In genomic region chr6:157020398-157021266, GRCh38 we compare ENCODE assay signal across 8 cellular contexts.
DNase-seq lines count a peak whose midpoint lies in the region; ATAC-seq and TF ChIP-seq lines count a peak whose summit lies in the region.

No MANE protein-coding gene starts in this region.

- WGBS in ovary, 3 donors: 2 to 3% (median 3%) methylated on average over 32 to 38 of the region's 38 CpGs

- peaks cover 63% of the 10 kb centered on the region for H3K79me2 ChIP-seq in OCI-LY1 (ENCODE audit: insufficient read depth, low read length)

- DNase-seq in COLO829 (ENCODE audit: low spot score) (peak; percentile 53), glomerular visceral epithelial cell (ENCODE audit: extremely low spot score) (peak; percentile 70), ovary (no peak), vagina (ENCODE audit: extremely low spot score in 2 of 2) (peak in 1 of 2 donors; percentile 91)
- peak; percentile 39 for DNase-seq in activated gamma-delta T cell treated with anti-CD3 and anti-CD28 coated beads, Interleukin-2, amount 50 U/mL, for 16 hours (ENCODE audit: low read depth)

- intact Hi-C loops in ovary (cut with DNase I): loop anchor here in 3 of 4 donors (2.0 to 10.0 kb wide), 4 partner anchors 242 to 456 kb away; partner anchors contain the start of gene ARID1B (in 1 of the 3)
- intact Hi-C loops in vagina (cut with DNase I): loop anchor here (2.0 kb wide), 1 partner anchor 242 kb away; no protein-coding TSS in a partner anchor

- 0 out of 2 replicates have a peak, but pooled peaks cover 2% of the 10 kb centered on the region for H3F3A ChIP-seq in OCI-LY1 (ENCODE audit: insufficient read depth, low read length)

- H3K27me3 ChIP-seq in OCI-LY1 (ENCODE audit: insufficient read depth, low read length) (no peaks in the 10 kb centered on the region), ovary (no peaks in the 10 kb centered on the region), vagina (no peaks in the 10 kb centered on the region)

- ATAC-seq in GM19372 (IDR thresholded peaks at IDR 0.05; ENCODE audit: low read depth, unreplicated experiment) (peak; percentile 41), HG03457 (IDR thresholded peaks at IDR 0.05; ENCODE audit: unreplicated experiment) (peak; percentile 31)

- H3K36me3 ChIP-seq in OCI-LY1 (ENCODE audit: insufficient read depth, low read length): no peaks in the 10 kb centered on the region
- H3K36me3 ChIP-seq in ovary: no peaks in the 10 kb centered on the region
- H3K36me3 ChIP-seq in vagina: no peaks in the 10 kb centered on the region

- TF ChIP-seq POLR2A in ovary (IDR thresholded peaks at IDR 0.05) (no peak), vagina (IDR thresholded peaks at IDR 0.05) (no peak)

- no peaks in the 10 kb centered on the region for H3K9me2 ChIP-seq in OCI-LY1 (ENCODE audit: low read depth, low read length)

- peak overlapping the region; percentile 93 for H3K4me2 ChIP-seq in OCI-LY1 (ENCODE audit: low read length)

- H3K9ac ChIP-seq in OCI-LY1 (ENCODE audit: low read length): peak overlapping the region; percentile 98

- H3K4me3 ChIP-seq in OCI-LY1 (ENCODE audit: low read depth, low read length, poor library complexity, severe bottlenecking) (peak overlapping the region; percentile 89), ovary (peak overlapping the region; percentile 88), vagina (peak overlapping the region; percentile 78 to 90)

- TF ChIP-seq EP300 in ovary (IDR thresholded peaks at IDR 0.05): no peak

- TF ChIP-seq CTCF in OCI-LY1 (IDR thresholded peaks at IDR 0.05; ENCODE audit: low read length) (no peak), ovary (IDR thresholded peaks at IDR 0.05) (no peak), vagina (IDR thresholded peaks at IDR 0.05) (no peak)

- H4K20me1 ChIP-seq in OCI-LY1 (ENCODE audit: insufficient read depth, low read length): no peaks in the 10 kb centered on the region

- no peak overlapping the region for H2AFZ ChIP-seq in OCI-LY1 (ENCODE audit: low read length)

- no peaks in the 10 kb centered on the region for H3K9me3 ChIP-seq in OCI-LY1 (ENCODE audit: low read length)
- H3K9me3 ChIP-seq in ovary: no peaks in the 10 kb centered on the region
- H3K9me3 ChIP-seq in vagina: no peaks in the 10 kb centered on the region

- H3K4me1 ChIP-seq in OCI-LY1 (ENCODE audit: insufficient read depth, low read length, severe bottlenecking) (peaks cover 69% of the 10 kb centered on the region), ovary (ENCODE audit: insufficient read depth) (peaks cover 10% of the 10 kb centered on the region), vagina (peaks cover 54% of the 10 kb centered on the region)

- peak overlapping the region; percentile 99 for H3K27ac ChIP-seq in OCI-LY1 (ENCODE audit: low read depth, low read length, poor library complexity, severe bottlenecking)
- peak overlapping the region; percentile 98 to 99 for H3K27ac ChIP-seq in ovary
- H3K27ac ChIP-seq in vagina: peak overlapping the region; percentile 98

Comparison
In these comparisons a context has a peak if more than half of its experiments do, and no peak if none do; other contexts are left out.
1. DNase-seq: peak in COLO829 (single experiment), activated gamma-delta T cell treated with anti-CD3 and anti-CD28 coated beads, Interleukin-2, amount 50 U/mL, for 16 hours (single experiment) and glomerular visceral epithelial cell (single experiment); none in ovary (0 of 5).
2. Peak in every context shown above with its lines, with median percentiles within 50 percentile points of each other: H3K27ac ChIP-seq and H3K4me3 ChIP-seq.